Comparison of ENCODE assay signal across 4 cellular contexts in the genomic region with DNA sequence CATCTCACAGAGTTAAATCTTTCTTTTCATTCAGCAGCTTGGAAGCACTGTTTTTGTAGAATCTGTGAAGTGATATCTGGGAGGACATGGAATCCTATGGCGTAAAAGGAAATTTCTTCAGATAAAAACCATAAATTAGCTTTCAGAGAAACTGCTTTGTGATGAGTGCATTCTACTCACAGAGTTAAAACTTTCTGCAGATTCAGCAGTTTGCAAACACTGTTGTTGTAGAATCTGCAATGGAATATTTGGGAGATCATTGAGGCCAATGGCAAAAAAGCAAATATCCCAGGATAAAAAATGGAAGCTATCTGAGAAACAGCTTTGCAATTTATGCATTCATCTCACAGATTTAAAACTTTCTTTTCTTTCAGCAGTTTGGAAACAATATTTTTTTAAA.
TF ChIP-seq lines count a peak whose summit lies in the region.

No MANE protein-coding gene starts in this region.

TF ChIP-seq in HepG2, 621 proteins besides CTCF, POLR2A, EP300 and RAD21:
- TF ChIP-seq, protein P1, sequence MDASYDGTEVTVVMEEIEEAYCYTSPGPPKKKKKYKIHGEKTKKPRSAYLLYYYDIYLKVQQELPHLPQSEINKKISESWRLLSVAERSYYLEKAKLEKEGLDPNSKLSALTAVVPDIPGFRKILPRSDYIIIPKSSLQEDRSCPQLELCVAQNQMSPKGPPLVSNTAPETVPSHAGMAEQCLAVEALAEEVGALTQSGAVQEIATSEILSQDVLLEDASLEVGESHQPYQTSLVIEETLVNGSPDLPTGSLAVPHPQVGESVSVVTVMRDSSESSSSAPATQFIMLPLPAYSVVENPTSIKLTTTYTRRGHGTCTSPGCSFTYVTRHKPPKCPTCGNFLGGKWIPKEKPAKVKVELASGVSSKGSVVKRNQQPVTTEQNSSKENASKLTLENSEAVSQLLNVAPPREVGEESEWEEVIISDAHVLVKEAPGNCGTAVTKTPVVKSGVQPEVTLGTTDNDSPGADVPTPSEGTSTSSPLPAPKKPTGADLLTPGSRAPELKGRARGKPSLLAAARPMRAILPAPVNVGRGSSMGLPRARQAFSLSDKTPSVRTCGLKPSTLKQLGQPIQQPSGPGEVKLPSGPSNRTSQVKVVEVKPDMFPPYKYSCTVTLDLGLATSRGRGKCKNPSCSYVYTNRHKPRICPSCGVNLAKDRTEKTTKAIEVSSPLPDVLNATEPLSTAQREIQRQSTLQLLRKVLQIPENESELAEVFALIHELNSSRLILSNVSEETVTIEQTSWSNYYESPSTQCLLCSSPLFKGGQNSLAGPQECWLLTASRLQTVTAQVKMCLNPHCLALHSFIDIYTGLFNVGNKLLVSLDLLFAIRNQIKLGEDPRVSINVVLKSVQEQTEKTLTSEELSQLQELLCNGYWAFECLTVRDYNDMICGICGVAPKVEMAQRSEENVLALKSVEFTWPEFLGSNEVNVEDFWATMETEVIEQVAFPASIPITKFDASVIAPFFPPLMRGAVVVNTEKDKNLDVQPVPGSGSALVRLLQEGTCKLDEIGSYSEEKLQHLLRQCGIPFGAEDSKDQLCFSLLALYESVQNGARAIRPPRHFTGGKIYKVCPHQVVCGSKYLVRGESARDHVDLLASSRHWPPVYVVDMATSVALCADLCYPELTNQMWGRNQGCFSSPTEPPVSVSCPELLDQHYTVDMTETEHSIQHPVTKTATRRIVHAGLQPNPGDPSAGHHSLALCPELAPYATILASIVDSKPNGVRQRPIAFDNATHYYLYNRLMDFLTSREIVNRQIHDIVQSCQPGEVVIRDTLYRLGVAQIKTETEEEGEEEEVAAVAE (CRISPR knock-in tag; IDR thresholded peaks at IDR 0.05; ENCODE audit: borderline replicate concordance) = no peak
- TF ChIP-seq MTA1 (CRISPR knock-in tag; IDR thresholded peaks at IDR 0.05; ENCODE audit: borderline replicate concordance) (no peak), ZNF350 (CRISPR knock-in tag; IDR thresholded peaks at IDR 0.05; ENCODE audit: borderline replicate concordance, low read depth) (no peak), MAFK (conservative IDR thresholded peaks at IDR 0.05 in 1 of 2, IDR thresholded peaks at IDR 0.05 in 1 of 2; ENCODE audit: low read length in 2 of 2) (peak; percentile 46 to 78; a peak in 3 of 4 replicates), MAFF (IDR thresholded peaks at IDR 0.05; ENCODE audit: low read depth, low read length) (peak; percentile 70), CCDC6 (CRISPR knock-in tag; IDR thresholded peaks at IDR 0.05) (no peak), KDM6A (CRISPR knock-in tag; IDR thresholded peaks at IDR 0.05; ENCODE audit: low read depth) (no peak)

TF ChIP-seq in A549, 52 proteins besides CTCF, POLR2A, EP300 and RAD21:
- TF ChIP-seq, protein P2, sequence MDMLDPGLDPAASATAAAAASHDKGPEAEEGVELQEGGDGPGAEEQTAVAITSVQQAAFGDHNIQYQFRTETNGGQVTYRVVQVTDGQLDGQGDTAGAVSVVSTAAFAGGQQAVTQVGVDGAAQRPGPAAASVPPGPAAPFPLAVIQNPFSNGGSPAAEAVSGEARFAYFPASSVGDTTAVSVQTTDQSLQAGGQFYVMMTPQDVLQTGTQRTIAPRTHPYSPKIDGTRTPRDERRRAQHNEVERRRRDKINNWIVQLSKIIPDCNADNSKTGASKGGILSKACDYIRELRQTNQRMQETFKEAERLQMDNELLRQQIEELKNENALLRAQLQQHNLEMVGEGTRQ (IDR thresholded peaks at IDR 0.05) = no peak
- TF ChIP-seq FOSL2 (IDR thresholded peaks at IDR 0.05) (no peak), FOSL2 (CRISPR knock-in tag; IDR thresholded peaks at IDR 0.05) (no peak), BHLHE40 (IDR thresholded peaks at IDR 0.05; ENCODE audit: low read depth, low read length) (no peak), MAFK (IDR thresholded peaks at IDR 0.05; ENCODE audit: partially characterized antibody) (peak; percentile 69)
- TF ChIP-seq, protein P3, sequence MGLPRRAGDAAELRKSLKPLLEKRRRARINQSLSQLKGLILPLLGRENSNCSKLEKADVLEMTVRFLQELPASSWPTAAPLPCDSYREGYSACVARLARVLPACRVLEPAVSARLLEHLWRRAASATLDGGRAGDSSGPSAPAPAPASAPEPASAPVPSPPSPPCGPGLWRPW (IDR thresholded peaks at IDR 0.05) = no peak

TF ChIP-seq in IMR-90, 13 proteins besides CTCF, POLR2A, EP300 and RAD21:
- TF ChIP-seq MAFK (IDR thresholded peaks at IDR 0.05; ENCODE audit: low read depth, low read length) = 0 out of 2 replicates have a peak, but pooled peaks have one; percentile 20
- TF ChIP-seq, protein P2 (IDR thresholded peaks at IDR 0.05; ENCODE audit: low read depth, low read length) = no peak

TF ChIP-seq in K562, 482 proteins besides CTCF, POLR2A, EP300 and RAD21:
- TF ChIP-seq MAFF (IDR thresholded peaks at IDR 0.05; ENCODE audit: low read length) (peak; percentile 30; the same call in 1 of the 2 replicates), GTF2F1 (IDR thresholded peaks at IDR 0.05; ENCODE audit: low read depth, low read length) (no peak), ZNF316 (IDR thresholded peaks at IDR 0.05) (peak; percentile 31; the same call in 1 of the 2 replicates)
